In genomic region chr1:3906672-3907020, GRCh38 we compare ENCODE assay signal across 16 cellular contexts.
"Had no signal": no experiment of that assay in that cellular context is flagged by ENCODE, and none has a peak within 500 bp of the region (broad histone marks: within the 10 kb centered on the region; RNA-seq: fewer than 3 reads in every experiment).

No MANE protein-coding gene starts in this region.

- FAIRE-seq: astrocyte, TTC549 had no signal

- ATAC-seq: Right ventricle myocardium inferior, T-cell had no signal

- H3K4me3 ChIP-seq: K562, SK-N-MC had no signal

- H3K27ac ChIP-seq: SK-N-MC had no signal

- DNase-seq: activated B cell treated with CpG ODN at 0.5 μM for 24 hours; activated CD4-positive, alpha-beta T cell treated with anti-CD3 and anti-CD28 coated beads for 1 hour; activated CD4-positive, alpha-beta T cell treated with anti-CD3 and anti-CD28 coated beads, Interleukin-2, amount 50 U/mL, for 1 hour; activated T-cell treated with anti-CD3 and anti-CD28 coated beads for 4 hours; amniotic stem cell; NCI-H1048; NCI-H187; NCI-H2081; NCI-H510A treated with DMSO at 0.1 percent for 48 hours; T-cell; T1000 had no signal
